In genomic region chr2:12304494-12305228, GRCh38 we compare ENCODE assay signal across 19 cellular contexts.
DNase-seq lines count a peak whose midpoint lies in the region; ATAC-seq and TF ChIP-seq lines count a peak whose summit lies in the region.
"Had no signal": no experiment of that assay in that cellular context is flagged by ENCODE, and none has a peak within 500 bp of the region (broad histone marks: within the 10 kb centered on the region; RNA-seq: fewer than 3 reads in every experiment).

No MANE protein-coding gene starts in this region.

- no peak for TF ChIP-seq CTCF in HEK293 (tag by site-specific recombination; IDR thresholded peaks at IDR 0.05)
- TF ChIP-seq CTCF in adrenal gland (IDR thresholded peaks at IDR 0.05): no peak

- no peaks in the 10 kb centered on the region for H3K9me3 Mint-ChIP-seq in activated T-helper 17 cell treated with anti-CD3 and anti-CD28 coated beads, Interleukin-2, amount 50 U/mL, for 72 hours
- H3K9me3 Mint-ChIP-seq: activated naive CD8-positive, alpha-beta T cell treated with anti-CD3 and anti-CD28 coated beads for 36 hours had no signal

- no peaks in the 10 kb centered on the region for H3K36me3 ChIP-seq in HEK293 (ENCODE audit: control insufficient read depth in 2 of 2, insufficient read depth in 1 of 2, low read length in 2 of 2)
- no peaks in the 10 kb centered on the region for H3K36me3 ChIP-seq in adrenal gland (replicated peaks in 1 of 2)
- H3K36me3 ChIP-seq: stomach had no signal

- no peaks in the 10 kb centered on the region for H3K9me3 ChIP-seq in HEK293 (ENCODE audit: control insufficient read depth, insufficient read depth, low read depth, low read length)
- no peaks in the 10 kb centered on the region for H3K9me3 ChIP-seq in adrenal gland (replicated peaks in 1 of 3)
- H3K9me3 ChIP-seq: stomach had no signal

- H3K36me3 Mint-ChIP-seq in activated T-helper 17 cell treated with anti-CD3 and anti-CD28 coated beads, Interleukin-2, amount 50 U/mL, for 72 hours (ENCODE audit: low read depth): no peaks in the 10 kb centered on the region
- H3K36me3 Mint-ChIP-seq: activated naive CD8-positive, alpha-beta T cell treated with anti-CD3 and anti-CD28 coated beads for 36 hours had no signal

- no peak for TF ChIP-seq POLR2A in adrenal gland (IDR thresholded peaks at IDR 0.05)

- H3K4me3 Mint-ChIP-seq in activated T-helper 17 cell treated with anti-CD3 and anti-CD28 coated beads, Interleukin-2, amount 50 U/mL, for 72 hours: no peak overlapping the region
- H3K4me3 Mint-ChIP-seq: activated naive CD8-positive, alpha-beta T cell treated with anti-CD3 and anti-CD28 coated beads for 36 hours had no signal

- H3K4me1 Mint-ChIP-seq in activated T-helper 17 cell treated with anti-CD3 and anti-CD28 coated beads, Interleukin-2, amount 50 U/mL, for 72 hours: peaks cover 32% of the 10 kb centered on the region

- POLR2A ChIA-PET in HEK293 (lab: Yijun Ruan, JAX): interaction anchor here (1.2 to 1.7 kb wide), 2 partner anchors 14 to 412 kb away, joined by 10 to 12 read pairs; partner anchors contain the start of gene TRIB2

- H3K27me3 ChIP-seq in adrenal gland: no peaks in the 10 kb centered on the region
- H3K27me3 ChIP-seq: stomach had no signal

- no peak for ATAC-seq in activated T-helper 17 cell treated with anti-CD3 and anti-CD28 coated beads, Interleukin-2, amount 50 U/mL, for 72 hours (replicated peaks)
- ATAC-seq: activated CD4-positive, CD25-positive, alpha-beta regulatory T cell treated with anti-CD3 and anti-CD28 coated beads, Interleukin-2, amount 50 U/mL, for 24 hours had no signal

- peaks cover 20% of the 10 kb centered on the region for H3K4me1 ChIP-seq in HEK293 (ENCODE audit: control insufficient read depth, insufficient read depth, low read length)
- H3K4me1 ChIP-seq in adrenal gland (replicated peaks in 1 of 2): peaks cover 4 to 8% of the 10 kb centered on the region in 2 donors
- H3K4me1 ChIP-seq: parathyroid adenoma had no signal

- DNase-seq in AG20443 (ENCODE audit: low spot score) (peak; percentile 58), adrenal gland (no peak), left kidney (ENCODE audit: low read depth, low spot score) (peak; percentile 9), SIG-M5 treated with dmso at 0.1 percent for 504 hours (lab: John Stamatoyannopoulos, UW; ENCODE audit: unreplicated experiment) (no peak), SKM-1 treated with dmso at 0.1 percent for 144 hours (lab: John Stamatoyannopoulos, UW; ENCODE audit: unreplicated experiment) (no peak), NCI-H2029 (lab: John Stamatoyannopoulos, UW) (no peak)
- DNase-seq: activated CD8-positive, alpha-beta memory T cell treated with anti-CD3 and anti-CD28 coated beads, Interleukin-2, amount 50 U/mL, for 4 hours; activated naive CD8-positive, alpha-beta T cell treated with anti-CD3 and anti-CD28 coated beads for 36 hours; head of caudate nucleus; islet precursor cell; KG1; NCI-H1694 treated with DMSO at 0.1 percent for 48 hours; NCI-H526 treated with DMSO at 0.1 percent for 48 hours; stomach had no signal

- intact Hi-C loops in adrenal gland (cut with DNase I): no loop called here

- no peaks in the 10 kb centered on the region for H3K27me3 Mint-ChIP-seq in activated T-helper 17 cell treated with anti-CD3 and anti-CD28 coated beads, Interleukin-2, amount 50 U/mL, for 72 hours
- H3K27me3 Mint-ChIP-seq: activated naive CD8-positive, alpha-beta T cell treated with anti-CD3 and anti-CD28 coated beads for 36 hours had no signal

- 26 to 60% (median 43%) methylated on average over 2 of the region's 2 CpGs for WGBS in adrenal gland, 4 donors

- CTCF ChIA-PET in HEK293 (lab: Yijun Ruan, JAX): interaction anchor here (0.5 to 1.8 kb wide), 7 partner anchors 13 to 703 kb away, joined by 3 to 6 read pairs (median 3); no protein-coding TSS in a partner anchor

- H3K27ac Mint-ChIP-seq in activated T-helper 17 cell treated with anti-CD3 and anti-CD28 coated beads, Interleukin-2, amount 50 U/mL, for 72 hours: no peak overlapping the region
- H3K27ac Mint-ChIP-seq: activated naive CD8-positive, alpha-beta T cell treated with anti-CD3 and anti-CD28 coated beads for 36 hours had no signal

- H3K4me3 ChIP-seq in HEK293 (ENCODE audit: low read depth, low read length) (no peak overlapping the region), adrenal gland (no peak overlapping the region)
- H3K4me3 ChIP-seq: stomach had no signal

- peak overlapping the region; percentile 84 for H3K27ac ChIP-seq in HEK293 (ENCODE audit: extremely low read depth, low read depth, low read length)
- H3K27ac ChIP-seq in adrenal gland: peak overlapping the region in 3 of 5 donors; percentile 50 to 85 (median 76)
- H3K27ac ChIP-seq: parathyroid adenoma, RWPE1, stomach had no signal

TF ChIP-seq in HEK293, 187 proteins besides CTCF, POLR2A, EP300 and RAD21 (continues in another document):
- peak; percentile 87 for TF ChIP-seq ZXDB (tag by site-specific recombination; IDR thresholded peaks at IDR 0.05)
- TF ChIP-seq ZNF639 (tag by site-specific recombination; IDR thresholded peaks at IDR 0.05): peak; percentile 68; the same call in 1 of the 2 replicates
- TF ChIP-seq ZNF558 (tag by site-specific recombination; IDR thresholded peaks at IDR 0.05): peak; percentile 33; the same call in 1 of the 2 replicates
- no peak for TF ChIP-seq ZNF211 (tag by site-specific recombination; IDR thresholded peaks at IDR 0.05; ENCODE audit: low read depth)
- no peak for TF ChIP-seq ZBTB6 (tag by site-specific recombination; IDR thresholded peaks at IDR 0.05)
- no peak for TF ChIP-seq ZNF132 (tag by site-specific recombination; IDR thresholded peaks at IDR 0.05; ENCODE audit: borderline replicate concordance)
- TF ChIP-seq ZNF449 (tag by site-specific recombination; IDR thresholded peaks at IDR 0.05): peak; percentile 26; the same call in 1 of the 2 replicates
- peak; percentile 96 for TF ChIP-seq ZNF843 (tag by site-specific recombination; IDR thresholded peaks at IDR 0.05)
- TF ChIP-seq ZNF138 (tag by site-specific recombination; IDR thresholded peaks at IDR 0.05; ENCODE audit: borderline replicate concordance): no peak
- TF ChIP-seq ELK4 (IDR thresholded peaks at IDR 0.05; ENCODE audit: borderline replicate concordance, low read depth, low read length): no peak

Comparison
In these comparisons a context has a peak if more than half of its experiments do, and no peak if none do; other contexts are left out.
1. DNase-seq: peak in AG20443 (single experiment) and left kidney (single experiment); none in adrenal gland (0 of 7), SIG-M5 treated with dmso at 0.1 percent for 504 hours (single experiment), SKM-1 treated with dmso at 0.1 percent for 144 hours (single experiment) and NCI-H2029 (single experiment).